18 cellular contexts compared by ENCODE assay signal in the genomic region with DNA sequence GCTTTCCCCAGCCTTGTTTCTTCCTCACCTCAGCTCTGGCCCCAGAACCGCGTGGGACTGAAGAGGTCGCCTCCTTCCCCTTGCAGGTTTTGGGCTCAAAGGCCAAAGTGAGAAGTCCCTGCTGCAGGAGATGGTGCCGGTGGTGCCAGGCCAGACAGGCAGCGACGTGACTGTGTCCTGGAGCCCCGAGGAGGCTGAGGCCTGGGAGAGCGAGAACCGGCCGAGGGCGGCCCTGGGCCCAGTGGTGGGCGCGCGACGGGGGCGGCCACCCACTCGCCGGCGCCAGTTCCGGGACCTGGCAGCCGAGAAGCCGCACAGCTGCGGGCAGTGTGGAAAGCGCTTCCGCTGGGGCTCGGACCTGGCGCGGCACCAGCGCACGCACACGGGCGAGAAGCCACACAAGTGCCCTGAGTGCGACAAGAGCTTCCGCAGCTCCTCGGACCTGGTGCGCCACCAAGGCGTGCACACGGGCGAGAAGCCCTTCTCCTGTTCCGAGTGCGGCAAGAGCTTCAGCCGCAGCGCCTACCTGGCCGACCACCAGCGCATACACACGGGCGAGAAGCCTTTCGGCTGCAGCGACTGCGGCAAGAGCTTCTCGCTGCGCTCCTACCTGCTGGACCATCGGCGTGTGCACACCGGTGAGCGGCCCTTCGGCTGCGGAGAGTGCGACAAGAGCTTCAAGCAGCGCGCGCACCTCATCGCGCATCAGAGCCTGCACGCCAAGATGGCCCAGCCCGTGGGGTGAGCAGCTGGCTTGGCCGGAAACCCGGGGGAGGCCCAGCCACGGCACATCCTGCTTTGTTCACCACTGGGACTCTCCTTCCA. TPM values are rescaled to one million over a fixed set of nuclear protein-coding genes. Genes with fewer than 3 reads are reported as not detected.
DNase-seq lines count a peak whose midpoint lies in the region; ATAC-seq, FAIRE-seq and TF ChIP-seq lines count a peak whose summit lies in the region.
"Had no signal": no experiment of that assay in that cellular context is flagged by ENCODE, and none has a peak within 500 bp of the region (broad histone marks: within the 10 kb centered on the region; RNA-seq: fewer than 3 reads in every experiment).

No MANE protein-coding gene starts in this region.

- no peak overlapping the region for H3K4me3 ChIP-seq in left ventricle myocardium inferior
- H3K4me3 ChIP-seq in kidney (ENCODE audit: low read length in 2 of 2) = no peak overlapping the region
- peak overlapping the region; percentile 61 for H3K4me3 ChIP-seq in psoas muscle
- H3K4me3 ChIP-seq: BLaER1 had no signal

- H3K9me3 ChIP-seq in left ventricle myocardium inferior (replicated peaks) (no peaks in the 10 kb centered on the region), kidney (ENCODE audit: control insufficient read depth in 1 of 2, low read length in 2 of 2) (no peaks in the 10 kb centered on the region), psoas muscle (no peaks in the 10 kb centered on the region)
- H3K9me3 ChIP-seq: BLaER1, Caco-2 had no signal

- H3K4me1 ChIP-seq in left ventricle myocardium inferior (peaks cover 43% of the 10 kb centered on the region), kidney (ENCODE audit: control insufficient read depth in 1 of 2, insufficient read depth in 1 of 2, low read depth in 1 of 2, low read length in 2 of 2) (peaks cover 0 to 3% of the 10 kb centered on the region in 2 donors), psoas muscle (peaks cover 32% of the 10 kb centered on the region)
- H3K4me1 ChIP-seq: Caco-2 had no signal

- no peak for FAIRE-seq in kidney (lab: Jason Lieb, UNC)
- FAIRE-seq in RCC 7860 (lab: Jason Lieb, UNC) = no peak
- FAIRE-seq: H1, HTR-8/SVneo had no signal

- peak; percentile 25 for DNase-seq in left cardiac atrium
- no peak for DNase-seq in left ventricle myocardium inferior
- DNase-seq in kidney = peak; percentile 69
- DNase-seq in psoas muscle = no peak
- no peak for DNase-seq in SKM-1 treated with dmso at 0.1 percent for 144 hours (lab: John Stamatoyannopoulos, UW; ENCODE audit: unreplicated experiment)
- DNase-seq in NCI-H2196 treated with DMSO at 0.1 percent for 48 hours (lab: John Stamatoyannopoulos, UW; ENCODE audit: unreplicated experiment) = no peak
- DNase-seq in RCC 7860 (ENCODE audit: low spot score) = no peak
- DNase-seq: 8988T; AML-193; CD8-positive, alpha-beta memory T cell; DND-41; GDM1; HCEC 1CT; HFFc6 had no signal

- 90 to 91% (median 91%) methylated on average over 69 of the region's 69 CpGs for WGBS in psoas muscle, 3 donors

- no peak overlapping the region for H3K9ac ChIP-seq in kidney (ENCODE audit: low read length in 2 of 2)
- H3K9ac ChIP-seq: BLaER1 had no signal

- no peak overlapping the region for H3K27ac ChIP-seq in left ventricle myocardium inferior (replicated peaks)
- no peak overlapping the region for H3K27ac ChIP-seq in kidney (ENCODE audit: low read depth in 2 of 2, low read length in 2 of 2)
- peak overlapping the region; percentile 96 for H3K27ac ChIP-seq in psoas muscle
- H3K27ac ChIP-seq: BLaER1 had no signal

- ATAC-seq in left cardiac atrium (no peak), psoas muscle (no peak)

- H3K27me3 ChIP-seq in left ventricle myocardium inferior (ENCODE audit: low read depth) = no peaks in the 10 kb centered on the region
- no peaks in the 10 kb centered on the region for H3K27me3 ChIP-seq in psoas muscle (ENCODE audit: insufficient read depth in 3 of 3, low read length in 2 of 3)
- H3K27me3 ChIP-seq: BLaER1 had no signal

- H3K36me3 ChIP-seq in left ventricle myocardium inferior (peaks cover 54% of the 10 kb centered on the region), kidney (ENCODE audit: control insufficient read depth in 1 of 2, insufficient read depth in 2 of 2, low read length in 2 of 2) (peaks cover 0 to 7% of the 10 kb centered on the region in 2 donors), psoas muscle (ENCODE audit: insufficient read depth in 1 of 2, low read depth in 1 of 2) (peaks cover 0 to 39% of the 10 kb centered on the region in 2 donors)

- intact Hi-C loops in left cardiac atrium (cut with DNase I) (no loop called here), left ventricle myocardium inferior (cut with micrococcal nuclease) (no loop called here), kidney (cut with DNase I) (no loop called here), psoas muscle (cut with DNase I) (no loop called here)

- TF ChIP-seq CTCF in left ventricle myocardium inferior (IDR thresholded peaks at IDR 0.05; ENCODE audit: borderline replicate concordance) (no peak), kidney (IDR thresholded peaks at IDR 0.05; ENCODE audit: borderline replicate concordance, extremely low read depth, insufficient read depth) (no peak), psoas muscle (IDR thresholded peaks at IDR 0.05) (no peak)

RNA-seq across cellular contexts. Expression of a gene that starts 6.0 kb away (rescaled TPM):
- total RNA-seq in left cardiac atrium (1 to 10 TPM; 6.5 to 6.7 TPM), left ventricle myocardium inferior (6.2 TPM), kidney (12.5 TPM), psoas muscle (10 to 100 TPM in 1 of 4 donors, 1 to 10 TPM in 3; 8.1 to 11.6 (median 9.2) TPM)
- polyA plus RNA-seq in kidney (ENCODE audit: insufficient read depth, low read depth, low replicate concordance) (5.6 TPM), psoas muscle (10 to 100 TPM in 2 of 3 donors, 1 to 10 TPM in 1; 7.9 to 19.1 (median 18.9) TPM)

RNA-seq across cellular contexts. Expression of a gene that starts 28.4 kb away (rescaled TPM):
- total RNA-seq in left cardiac atrium (1 to 10 TPM; 7.0 to 7.2 TPM), left ventricle myocardium inferior (8.0 TPM), kidney (12.7 TPM), psoas muscle (1 to 10 TPM; 1.8 to 4.1 (median 1.9) TPM)
- polyA plus RNA-seq in kidney (ENCODE audit: insufficient read depth, low read depth, low replicate concordance) (14.1 TPM), psoas muscle (1 to 10 TPM; 1.9 to 5.4 (median 4.6) TPM)
- polyA plus RNA-seq: CD8-positive, alpha-beta memory T cell had no signal

RNA-seq across cellular contexts. Expression of a gene that starts 41.7 kb away (rescaled TPM):
- not detected for total RNA-seq in left cardiac atrium
- not detected for total RNA-seq in left ventricle myocardium inferior
- not detected for total RNA-seq in kidney
- not detected for polyA plus RNA-seq in kidney (ENCODE audit: insufficient read depth, low read depth, low replicate concordance)
- total RNA-seq in psoas muscle = under 1 TPM in 1 of 4 donors, not detected in 3; 0.16 TPM
- polyA plus RNA-seq in psoas muscle = under 1 TPM in 1 of 3 donors, not detected in 2; 0.07 TPM
- total RNA-seq: Caco-2, HFFc6 had no signal
- polyA plus RNA-seq: CD8-positive, alpha-beta memory T cell had no signal

RNA-seq across cellular contexts. Expression of a gene that starts 47.2 kb away (rescaled TPM):
- total RNA-seq in left cardiac atrium (not detected), left ventricle myocardium inferior (not detected), kidney (not detected), psoas muscle (not detected)
- polyA plus RNA-seq in kidney (ENCODE audit: insufficient read depth, low read depth, low replicate concordance) (not detected), psoas muscle (not detected)
- total RNA-seq: Caco-2; CD8-positive, alpha-beta memory T cell; HFFc6 had no signal
- polyA plus RNA-seq: CD8-positive, alpha-beta memory T cell had no signal

Comparison
In these comparisons a context has a peak if more than half of its experiments do, and no peak if none do; other contexts are left out.
1. DNase-seq: peak in left cardiac atrium (single experiment) and kidney (single experiment); none in left ventricle myocardium inferior (single experiment), psoas muscle (0 of 2), SKM-1 treated with dmso at 0.1 percent for 144 hours (single experiment), NCI-H2196 treated with DMSO at 0.1 percent for 48 hours (single experiment) and RCC 7860 (single experiment).